Comparison of ENCODE assay signal across 8 cellular contexts in genomic region chr10:78973901-78974408, GRCh38.
A peak's percentile ranks its signal among the peaks of the same experiment; 100 is the strongest.
DNase-seq lines count a peak whose midpoint lies in the region; ATAC-seq and TF ChIP-seq lines count a peak whose summit lies in the region.

No MANE protein-coding gene starts in this region.

- no peaks in the 10 kb centered on the region for H3K36me3 ChIP-seq in CD8-positive, alpha-beta memory T cell (ENCODE audit: insufficient read depth, low read length)
- H3K36me3 ChIP-seq in neural cell (ENCODE audit: insufficient read depth, low read length) = no peaks in the 10 kb centered on the region
- H3K36me3 ChIP-seq in transverse colon = no peaks in the 10 kb centered on the region

- H3F3A ChIP-seq in neural cell (ENCODE audit: insufficient read depth, low read length, poor library complexity, severe bottlenecking) = peaks cover 7% of the 10 kb centered on the region

- H4K20me1 ChIP-seq in neural cell (ENCODE audit: insufficient read depth) = no peaks in the 10 kb centered on the region

- H3K27ac Mint-ChIP-seq in CD8-positive, alpha-beta memory T cell = peak overlapping the region; percentile 85 to 96 (median 92)
- H3K27ac Mint-ChIP-seq in activated T-helper 2 cell treated with anti-CD3 and anti-CD28 coated beads, Interferon-gamma antibody, Interleukin-2, Interleukin-4, amounts not matched to agents 10 μg/mL and 5 μg/mL and 100 μg/mL, durations not matched to agents 14 hours and 24 hours and 36 hours = peak overlapping the region; percentile 100

- POLR2A ChIA-PET in CD8-positive, alpha-beta memory T cell (lab: Charles Lee) = interaction anchor here (0.7 to 2.1 kb wide), 4 partner anchors 13 to 95 kb away, joined by 3 to 10 read pairs (median 8); partner anchors contain the start of gene ZMIZ1

- peak in 3 of 5 donors; percentile 21 to 64 (median 23) for DNase-seq in CD8-positive, alpha-beta memory T cell
- DNase-seq in HS-5 (ENCODE audit: low read depth) = peak; percentile 4
- DNase-seq in NCI-H82 treated with DMSO at 0.1 percent for 48 hours (lab: John Stamatoyannopoulos, UW; ENCODE audit: unreplicated experiment) = peak; percentile 79
- DNase-seq in activated T-helper 2 cell treated with anti-CD3 and anti-CD28 coated beads, Interferon-gamma antibody, Interleukin-2, Interleukin-4, amounts not matched to agents 10 μg/mL and 5 μg/mL and 100 μg/mL, durations not matched to agents 14 hours and 24 hours and 36 hours (ENCODE audit: low spot score) = no peak
- peak in 1 of 2 donors; percentile 68 for DNase-seq in foreskin fibroblast
- no peak for DNase-seq in transverse colon

- TF ChIP-seq EP300 in neural cell (conservative IDR thresholded peaks at IDR 0.05; ENCODE audit: poor library complexity, severe bottlenecking) (no peak), transverse colon (IDR thresholded peaks at IDR 0.05; ENCODE audit: low read depth) (no peak)

- H3K27me3 Mint-ChIP-seq in CD8-positive, alpha-beta memory T cell = no peaks in the 10 kb centered on the region
- H3K27me3 Mint-ChIP-seq in activated T-helper 2 cell treated with anti-CD3 and anti-CD28 coated beads, Interferon-gamma antibody, Interleukin-2, Interleukin-4, amounts not matched to agents 10 μg/mL and 5 μg/mL and 100 μg/mL, durations not matched to agents 14 hours and 24 hours and 36 hours (ENCODE audit: low read depth) = no peaks in the 10 kb centered on the region

- peaks cover 6% of the 10 kb centered on the region for H3K4me1 ChIP-seq in CD8-positive, alpha-beta memory T cell (ENCODE audit: insufficient read depth, low read length)
- peaks cover 22 to 29% (median 25%) of the 10 kb centered on the region in 4 donors for H3K4me1 ChIP-seq in transverse colon

- peak overlapping the region; percentile 64 for H3K27ac ChIP-seq in CD8-positive, alpha-beta memory T cell (ENCODE audit: low read depth, low read length)
- H3K27ac ChIP-seq in neural cell (ENCODE audit: low read length) (peak overlapping the region; percentile 95), transverse colon (peak overlapping the region; percentile 92 to 95 (median 94))

- ATAC-seq in GM21360 (IDR thresholded peaks at IDR 0.05; ENCODE audit: unreplicated experiment) = peak; percentile 36

- 0% methylated on average over 9 of the region's 41 CpGs; no CpG with 5 or more reads in 1 of the 2 donors for WGBS in transverse colon (ENCODE audit: low coverage in 1 of 2), 2 donors

- H3K36me3 Mint-ChIP-seq in CD8-positive, alpha-beta memory T cell = peaks cover 0 to 2% (median 0%) of the 10 kb centered on the region in 3 donors
- H3K36me3 Mint-ChIP-seq in activated T-helper 2 cell treated with anti-CD3 and anti-CD28 coated beads, Interferon-gamma antibody, Interleukin-2, Interleukin-4, amounts not matched to agents 10 μg/mL and 5 μg/mL and 100 μg/mL, durations not matched to agents 14 hours and 24 hours and 36 hours (ENCODE audit: low read depth) = no peaks in the 10 kb centered on the region

- CTCF ChIA-PET in CD8-positive, alpha-beta memory T cell (lab: Charles Lee) = interaction anchor here (0.6 to 2.4 kb wide), 14 partner anchors 9 to 941 kb away, joined by 3 to 16 read pairs (median 3); partner anchors contain the start of gene ZMIZ1

- H3K4me3 ChIP-seq in CD8-positive, alpha-beta memory T cell (ENCODE audit: low read length) = peak overlapping the region; percentile 52
- H3K4me3 ChIP-seq in foreskin fibroblast (ENCODE audit: low read depth in 1 of 2, low read length in 2 of 2) (peak overlapping the region; percentile 40 to 42), neural cell (ENCODE audit: low read length) (peak overlapping the region; percentile 66), transverse colon (peak overlapping the region; percentile 30 to 56 (median 48))

- H3K9ac ChIP-seq in neural cell (ENCODE audit: low read length) = peak overlapping the region; percentile 86

- no peak for TF ChIP-seq CTCF in foreskin fibroblast (IDR thresholded peaks at IDR 0.05; ENCODE audit: low read depth, low read length)
- TF ChIP-seq CTCF in neural cell (IDR thresholded peaks at IDR 0.05; ENCODE audit: poor library complexity, severe bottlenecking) = no peak
- TF ChIP-seq CTCF in transverse colon (IDR thresholded peaks at IDR 0.05) = peak in 1 of 5 experiments; percentile 14

- H3K9me2 ChIP-seq in neural cell (ENCODE audit: insufficient read depth, low read length) = no peaks in the 10 kb centered on the region

- H3K27me3 ChIP-seq in CD8-positive, alpha-beta memory T cell (ENCODE audit: insufficient read depth, low read length, poor library complexity, severe bottlenecking) = no peaks in the 10 kb centered on the region
- H3K27me3 ChIP-seq in neural cell (ENCODE audit: insufficient read depth, low read depth, low read length) (no peaks in the 10 kb centered on the region), transverse colon (no peaks in the 10 kb centered on the region)

- no peaks in the 10 kb centered on the region for H3K79me2 ChIP-seq in neural cell (replicated peaks; ENCODE audit: insufficient read depth, low read length)

- intact Hi-C loops in activated T-helper 2 cell treated with anti-CD3 and anti-CD28 coated beads, Interferon-gamma antibody, Interleukin-2, Interleukin-4, amounts not matched to agents 10 μg/mL and 5 μg/mL and 100 μg/mL, durations not matched to agents 14 hours and 24 hours and 36 hours (cut with micrococcal nuclease) = loop anchor here (1.0 to 10.0 kb wide), 10 partner anchors 73 to 942 kb away; partner anchors contain the start of genes RPS24, ZCCHC24 and ZMIZ1
- intact Hi-C loops in transverse colon (cut with DNase I; ENCODE audit: low total_unique reads) = loop anchor here (2.0 kb wide), 1 partner anchor 95 kb away; the partner anchor contains the start of gene ZMIZ1

- no peak for TF ChIP-seq RAD21 in neural cell (conservative IDR thresholded peaks at IDR 0.05)

- H3K4me1 Mint-ChIP-seq in CD8-positive, alpha-beta memory T cell = peaks cover 12 to 24% (median 19%) of the 10 kb centered on the region in 3 donors
- peaks cover 26% of the 10 kb centered on the region for H3K4me1 Mint-ChIP-seq in activated T-helper 2 cell treated with anti-CD3 and anti-CD28 coated beads, Interferon-gamma antibody, Interleukin-2, Interleukin-4, amounts not matched to agents 10 μg/mL and 5 μg/mL and 100 μg/mL, durations not matched to agents 14 hours and 24 hours and 36 hours (ENCODE audit: low read depth)

- in situ Hi-C loops in transverse colon (cut with MboI; ENCODE audit: low pct_ligation_motif_present in 1 of 4, low pct_unique_long_range_greater_than_20kb in 1 of 4, low sequenced_read_pairs in 3 of 4) = no loop called here

- no peak for TF ChIP-seq POLR2A in transverse colon (IDR thresholded peaks at IDR 0.05)

- H3K9me3 Mint-ChIP-seq in CD8-positive, alpha-beta memory T cell = no peaks in the 10 kb centered on the region
- no peaks in the 10 kb centered on the region for H3K9me3 Mint-ChIP-seq in activated T-helper 2 cell treated with anti-CD3 and anti-CD28 coated beads, Interferon-gamma antibody, Interleukin-2, Interleukin-4, amounts not matched to agents 10 μg/mL and 5 μg/mL and 100 μg/mL, durations not matched to agents 14 hours and 24 hours and 36 hours

- peak overlapping the region; percentile 60 for H3K4me2 ChIP-seq in neural cell (ENCODE audit: low read length)

- no peaks in the 10 kb centered on the region for H3K9me3 ChIP-seq in CD8-positive, alpha-beta memory T cell (ENCODE audit: low read length)
- H3K9me3 ChIP-seq in neural cell (ENCODE audit: low read length) (no peaks in the 10 kb centered on the region), transverse colon (no peaks in the 10 kb centered on the region)

- peak overlapping the region; percentile 22 for H2AFZ ChIP-seq in neural cell (ENCODE audit: low read depth, low read length)

- H3K4me3 Mint-ChIP-seq in CD8-positive, alpha-beta memory T cell = peak overlapping the region; percentile 89 to 97 (median 90)
- peak overlapping the region; percentile 98 for H3K4me3 Mint-ChIP-seq in activated T-helper 2 cell treated with anti-CD3 and anti-CD28 coated beads, Interferon-gamma antibody, Interleukin-2, Interleukin-4, amounts not matched to agents 10 μg/mL and 5 μg/mL and 100 μg/mL, durations not matched to agents 14 hours and 24 hours and 36 hours (ENCODE audit: low read depth)

TF ChIP-seq in neural cell, 6 proteins besides CTCF, POLR2A, EP300 and RAD21:
- TF ChIP-seq TAF1 (IDR thresholded peaks at IDR 0.05; ENCODE audit: low read depth) (peak; percentile 35), REST (IDR thresholded peaks at IDR 0.05; ENCODE audit: borderline replicate concordance) (peak; percentile 37), EZH2 (IDR thresholded peaks at IDR 0.05; ENCODE audit: borderline replicate concordance, insufficient read depth, low read length, poor library complexity, severe bottlenecking) (no peak), MXI1 (conservative IDR thresholded peaks at IDR 0.05; ENCODE audit: poor library complexity, severe bottlenecking) (no peak), POLR2AphosphoS5 (IDR thresholded peaks at IDR 0.05) (no peak), SMC3 (conservative IDR thresholded peaks at IDR 0.05; ENCODE audit: poor library complexity) (no peak)

Comparison
In these comparisons a context has a peak if more than half of its experiments do, and no peak if none do; other contexts are left out.
1. DNase-seq: peak in CD8-positive, alpha-beta memory T cell (3 of 5), HS-5 (single experiment) and NCI-H82 treated with DMSO at 0.1 percent for 48 hours (single experiment); none in activated T-helper 2 cell treated with anti-CD3 and anti-CD28 coated beads, Interferon-gamma antibody, Interleukin-2, Interleukin-4, amounts not matched to agents 10 μg/mL and 5 μg/mL and 100 μg/mL, durations not matched to agents 14 hours and 24 hours and 36 hours (single experiment) and transverse colon (single experiment).
2. Peak in every context shown above with its lines, with median percentiles within 50 percentile points of each other: H3K27ac ChIP-seq and H3K4me3 ChIP-seq.